ENCODE assay signal across 8 cellular contexts in genomic region chr5:178113141-178113787, GRCh38. TPM values are rescaled to one million over a fixed set of nuclear protein-coding genes. Genes with fewer than 3 reads are reported as not detected.
DNase-seq lines count a peak whose midpoint lies in the region; ATAC-seq, FAIRE-seq and TF ChIP-seq lines count a peak whose summit lies in the region.

Gene N4BP3, plus strand, starts transcription at chr5:178113532. Its CDS starts 6,052 bp downstream, at chr5:178119584.

- H3K27me3 Mint-ChIP-seq in CD4-positive, alpha-beta T cell, result no peaks in the 10 kb centered on the region
- H3K27me3 Mint-ChIP-seq in activated naive CD4-positive, alpha-beta T cell treated with anti-CD3 and anti-CD28 coated beads, Interleukin-2, amount 50 U/mL, for 24 hours, result no peaks in the 10 kb centered on the region

- H3K4me1 ChIP-seq in right atrium auricular region (peaks cover 0 to 21% of the 10 kb centered on the region in 2 donors), small intestine (ENCODE audit: control insufficient read depth in 2 of 2, insufficient read depth in 1 of 2, low read depth in 1 of 2, low read length in 1 of 2) (no peaks in the 10 kb centered on the region)

- no peaks in the 10 kb centered on the region for H3K9me3 ChIP-seq in CD4-positive, alpha-beta T cell (ENCODE audit: control insufficient read depth, low read length)
- H3K9me3 ChIP-seq in right atrium auricular region (peaks cover 0 to 6% of the 10 kb centered on the region in 2 donors), small intestine (ENCODE audit: control insufficient read depth, low read depth) (no peaks in the 10 kb centered on the region)

- peak; percentile 49 for TF ChIP-seq POLR2A in GM19193 (IDR thresholded peaks at IDR 0.05; ENCODE audit: extremely low read depth, insufficient read depth, insufficient read length)
- TF ChIP-seq POLR2A in Raji (IDR thresholded peaks at IDR 0.05; ENCODE audit: insufficient read depth, low read depth, low read length), result 0 out of 2 replicates have a peak, but pooled peaks have one; percentile 39

- no peak for FAIRE-seq in small intestine (lab: Jason Lieb, UNC)

- H3K4me3 ChIP-seq in right atrium auricular region (peak within 1 kb of the TSS; percentile 37 to 55), small intestine (ENCODE audit: low read depth in 1 of 2, low read length in 2 of 2) (peak within 1 kb of the TSS; percentile 26 to 55)

- peaks cover 7% of the 10 kb centered on the region for H3K27me3 ChIP-seq in CD4-positive, alpha-beta T cell (ENCODE audit: control insufficient read depth, insufficient read depth, low read length)
- H3K27me3 ChIP-seq in right atrium auricular region, result peaks cover 8 to 26% of the 10 kb centered on the region in 2 donors
- peaks cover 0 to 18% of the 10 kb centered on the region in 2 donors for H3K27me3 ChIP-seq in small intestine (ENCODE audit: control insufficient read depth in 2 of 2, insufficient read depth in 2 of 2, low read length in 2 of 2)

- peak within 1 kb of the TSS; percentile 95 for H3K4me3 Mint-ChIP-seq in CD4-positive, alpha-beta T cell
- peak within 1 kb of the TSS; percentile 92 for H3K4me3 Mint-ChIP-seq in activated naive CD4-positive, alpha-beta T cell treated with anti-CD3 and anti-CD28 coated beads, Interleukin-2, amount 50 U/mL, for 24 hours

- peak within 1 kb of the TSS; percentile 71 for H3K27ac Mint-ChIP-seq in CD4-positive, alpha-beta T cell
- peak within 1 kb of the TSS; percentile 95 for H3K27ac Mint-ChIP-seq in activated naive CD4-positive, alpha-beta T cell treated with anti-CD3 and anti-CD28 coated beads, Interleukin-2, amount 50 U/mL, for 24 hours

- peak; percentile 55 to 84 (median 72) for DNase-seq in CD4-positive, alpha-beta T cell
- DNase-seq in right atrium auricular region (ENCODE audit: low spot score) (no peak), small intestine (peak; percentile 48), GM19240 (ENCODE audit: insufficient read length, low spot score) (no peak)

- CTCF ChIA-PET in CD4-positive, alpha-beta T cell (lab: Charles Lee), result interaction anchor here (0.8 to 1.7 kb wide), 3 partner anchors 18 to 41 kb away, joined by 3 to 4 read pairs (median 3); partner anchors contain the start of genes NHP2 and RMND5B

- peak; percentile 69 for ATAC-seq in CD4-positive, alpha-beta T cell (ENCODE audit: poor library complexity)
- peak; percentile 38 for ATAC-seq in HG03457 (IDR thresholded peaks at IDR 0.05; ENCODE audit: unreplicated experiment)

- intact Hi-C loops in CD4-positive, alpha-beta T cell (cut with DNase I, micrococcal nuclease), result loop anchor here (2.0 to 5.0 kb wide), 3 partner anchors 18 to 36 kb away; partner anchors contain the start of gene RMND5B (in 1 of the 2)

- no peak within 1 kb of the TSS for H3K27ac ChIP-seq in CD4-positive, alpha-beta T cell (ENCODE audit: low read depth, low read length)
- H3K27ac ChIP-seq in right atrium auricular region (peak within 1 kb of the TSS; percentile 23 to 28), small intestine (ENCODE audit: low read depth in 1 of 2, low read length in 1 of 2) (no peak within 1 kb of the TSS)

- POLR2A ChIA-PET in CD4-positive, alpha-beta T cell (lab: Charles Lee), result interaction anchor here (1.3 kb wide), 1 partner anchor 40 kb away, joined by 4 read pairs; the partner anchor contains the start of gene NHP2

- H3K4me1 Mint-ChIP-seq in CD4-positive, alpha-beta T cell (ENCODE audit: low read depth), result peaks cover 40% of the 10 kb centered on the region
- H3K4me1 Mint-ChIP-seq in activated naive CD4-positive, alpha-beta T cell treated with anti-CD3 and anti-CD28 coated beads, Interleukin-2, amount 50 U/mL, for 24 hours, result peaks cover 34% of the 10 kb centered on the region

- H3K9me3 Mint-ChIP-seq in CD4-positive, alpha-beta T cell, result no peaks in the 10 kb centered on the region
- no peaks in the 10 kb centered on the region for H3K9me3 Mint-ChIP-seq in activated naive CD4-positive, alpha-beta T cell treated with anti-CD3 and anti-CD28 coated beads, Interleukin-2, amount 50 U/mL, for 24 hours

- TF ChIP-seq CTCF in CD4-positive, alpha-beta T cell (IDR thresholded peaks at IDR 0.05), result no peak
- TF ChIP-seq CTCF in right atrium auricular region (IDR thresholded peaks at IDR 0.05), result no peak

- WGBS in small intestine, 3 donors, result 1 to 3% (median 1%) methylated on average over 45 to 96 of the region's 96 CpGs

- no peaks in the 10 kb centered on the region for H3K36me3 ChIP-seq in right atrium auricular region
- H3K36me3 ChIP-seq in small intestine (ENCODE audit: control insufficient read depth in 2 of 2, insufficient read depth in 2 of 2, low read length in 2 of 2), result no peaks in the 10 kb centered on the region

- no peaks in the 10 kb centered on the region for H3K36me3 Mint-ChIP-seq in CD4-positive, alpha-beta T cell (ENCODE audit: low read depth)
- H3K36me3 Mint-ChIP-seq in activated naive CD4-positive, alpha-beta T cell treated with anti-CD3 and anti-CD28 coated beads, Interleukin-2, amount 50 U/mL, for 24 hours, result no peaks in the 10 kb centered on the region

RNA-seq across cellular contexts. Expression of gene N4BP3, which starts in this region (rescaled TPM):
- total RNA-seq in CD4-positive, alpha-beta T cell, result 1 to 10 TPM; 3.8 to 4.3 TPM
- under 1 TPM; 0.24 to 0.85 TPM for total RNA-seq in right atrium auricular region
- polyA plus RNA-seq in small intestine, result 1 to 10 TPM in 1 of 3 donors, under 1 TPM in 2; 0.22 to 2.1 (median 0.81) TPM

Comparison
In these comparisons a context has a peak if more than half of its experiments do, and no peak if none do; other contexts are left out.
1. DNase-seq: peak in CD4-positive, alpha-beta T cell (10 of 10) and small intestine (single experiment); none in right atrium auricular region (single experiment) and GM19240 (single experiment).
2. H3K27ac ChIP-seq: peak in right atrium auricular region (2 of 2); none in CD4-positive, alpha-beta T cell (single experiment) and small intestine (0 of 2).